In genomic region chr9:137648396-137648795, GRCh38 we compare ENCODE assay signal across 26 cellular contexts. TPM values are rescaled to one million over a fixed set of nuclear protein-coding genes. Genes with fewer than 3 reads are reported as not detected.
DNase-seq lines count a peak whose midpoint lies in the region; ATAC-seq and TF ChIP-seq lines count a peak whose summit lies in the region.
"Had no signal": no experiment of that assay in that cellular context is flagged by ENCODE, and none has a peak within 500 bp of the region (broad histone marks: within the 10 kb centered on the region; RNA-seq: fewer than 3 reads in every experiment).

No MANE protein-coding gene starts in this region.

- CTCF ChIA-PET in OCI-LY7 (lab: Charles Lee; ENCODE audit: unreplicated experiment), result no interaction called here

- TF ChIP-seq CTCF in OCI-LY7 (conservative IDR thresholded peaks at IDR 0.05; ENCODE audit: low read length), result no peak

- peaks cover 26 to 47% of the 10 kb centered on the region in 2 donors for H3K4me1 Mint-ChIP-seq in effector memory CD8-positive, alpha-beta T cell (ENCODE audit: low read depth in 2 of 2)
- H3K4me1 Mint-ChIP-seq in natural killer cell treated with Interleukin-12 subunit alpha and Interleukin-12 subunit beta and Interleukin-15 and Interleukin-18, amount 100 ng/mL, for 72 hours (ENCODE audit: low read depth in 2 of 2), result peaks cover 40 to 48% of the 10 kb centered on the region in 2 donors

- no peaks in the 10 kb centered on the region for H3K9me3 Mint-ChIP-seq in effector memory CD8-positive, alpha-beta T cell
- no peaks in the 10 kb centered on the region for H3K9me3 Mint-ChIP-seq in natural killer cell treated with Interleukin-12 subunit alpha and Interleukin-12 subunit beta and Interleukin-15 and Interleukin-18, amount 100 ng/mL, for 72 hours
- H3K9me3 Mint-ChIP-seq: activated CD4-positive, alpha-beta memory T cell treated with anti-CD3 and anti-CD28 coated beads, Interleukin-2, amount 10 ng/mL, durations not matched to agents 7 days and 5 days; activated naive CD8-positive, alpha-beta T cell treated with anti-CD3 and anti-CD28 coated beads, Interleukin-2, amount 10 ng/mL, durations not matched to agents 7 days and 5 days; brain; CD4-positive, CD25-positive, alpha-beta regulatory T cell; stimulated activated naive B cell treated with anti-CD40 and anti-IgM and Interleukin-4, amounts not matched to agents 10 μg/mL and 1 μg/mL and 100 μg/mL, for 72 hours had no signal

- peaks cover 60% of the 10 kb centered on the region for H3K4me1 ChIP-seq in OCI-LY7 (ENCODE audit: insufficient read depth, low read length, poor library complexity, severe bottlenecking)
- H3K4me1 ChIP-seq: SJCRH30 had no signal

- intact Hi-C loops in OCI-LY7 (cut with micrococcal nuclease; ENCODE audit: unreplicated experiment), result no loop called here

- no peak overlapping the region for H3K4me2 ChIP-seq in OCI-LY7 (ENCODE audit: low read length)

- H3K4me3 ChIP-seq in OCI-LY7 (ENCODE audit: low read depth, low read length, poor library complexity, severe bottlenecking), result no peak overlapping the region
- H3K4me3 ChIP-seq: SJCRH30, testis had no signal

- peaks cover 37% of the 10 kb centered on the region for H3K36me3 Mint-ChIP-seq in effector memory CD8-positive, alpha-beta T cell (ENCODE audit: insufficient read depth)
- H3K36me3 Mint-ChIP-seq in natural killer cell treated with Interleukin-12 subunit alpha and Interleukin-12 subunit beta and Interleukin-15 and Interleukin-18, amount 100 ng/mL, for 72 hours, result peaks cover 4% of the 10 kb centered on the region

- H3K9me3 ChIP-seq in OCI-LY7 (ENCODE audit: low read length), result no peaks in the 10 kb centered on the region
- H3K9me3 ChIP-seq: SJCRH30, testis had no signal

- no peak for ATAC-seq in effector memory CD8-positive, alpha-beta T cell (replicated peaks)
- ATAC-seq in natural killer cell treated with Interleukin-12 subunit alpha and Interleukin-12 subunit beta and Interleukin-15 and Interleukin-18, amount 100 ng/mL, for 72 hours, result no peak
- ATAC-seq in HG03432 (IDR thresholded peaks at IDR 0.05; ENCODE audit: unreplicated experiment), result no peak
- ATAC-seq: activated CD4-positive, CD25-positive, alpha-beta regulatory T cell treated with anti-CD3 and anti-CD28 coated beads, Interleukin-2, amount 50 U/mL, for 24 hours; left cardiac atrium; stimulated activated naive B cell treated with anti-CD40 and anti-IgM and Interleukin-4, amounts not matched to agents 10 μg/mL and 1 μg/mL and 100 μg/mL, for 72 hours had no signal

- no peaks in the 10 kb centered on the region for H3K27me3 Mint-ChIP-seq in effector memory CD8-positive, alpha-beta T cell
- H3K27me3 Mint-ChIP-seq in natural killer cell treated with Interleukin-12 subunit alpha and Interleukin-12 subunit beta and Interleukin-15 and Interleukin-18, amount 100 ng/mL, for 72 hours, result no peaks in the 10 kb centered on the region
- H3K27me3 Mint-ChIP-seq: activated CD4-positive, alpha-beta memory T cell treated with anti-CD3 and anti-CD28 coated beads, Interleukin-2, amount 10 ng/mL, durations not matched to agents 7 days and 5 days; activated naive CD8-positive, alpha-beta T cell treated with anti-CD3 and anti-CD28 coated beads, Interleukin-2, amount 10 ng/mL, durations not matched to agents 7 days and 5 days; CD4-positive, CD25-positive, alpha-beta regulatory T cell; stimulated activated naive B cell treated with anti-CD40 and anti-IgM and Interleukin-4, amounts not matched to agents 10 μg/mL and 1 μg/mL and 100 μg/mL, for 72 hours had no signal

- H3K4me3 Mint-ChIP-seq in effector memory CD8-positive, alpha-beta T cell, result no peak overlapping the region
- no peak overlapping the region for H3K4me3 Mint-ChIP-seq in natural killer cell treated with Interleukin-12 subunit alpha and Interleukin-12 subunit beta and Interleukin-15 and Interleukin-18, amount 100 ng/mL, for 72 hours
- H3K4me3 Mint-ChIP-seq: activated CD4-positive, alpha-beta memory T cell treated with anti-CD3 and anti-CD28 coated beads, Interleukin-2, amount 10 ng/mL, durations not matched to agents 7 days and 5 days; brain; CD4-positive, CD25-positive, alpha-beta regulatory T cell had no signal

- POLR2A ChIA-PET in OCI-LY7 (lab: Charles Lee), result interaction anchor here (1.3 to 3.1 kb wide), 3 partner anchors 12 to 19 kb away, joined by 5 to 9 read pairs (median 6); no protein-coding TSS in a partner anchor

- H4K20me1 ChIP-seq in OCI-LY7 (ENCODE audit: insufficient read depth, low read length), result no peaks in the 10 kb centered on the region

- DNase-seq in OCI-LY7 (ENCODE audit: low spot score) (no peak), islet precursor cell (no peak), NCI-H128 (lab: John Stamatoyannopoulos, UW; ENCODE audit: unreplicated experiment) (no peak), germinal center (ENCODE audit: low spot score) (no peak)
- DNase-seq in effector memory CD8-positive, alpha-beta T cell, result no peak
- no peak for DNase-seq in natural killer cell treated with Interleukin-12 subunit alpha and Interleukin-12 subunit beta and Interleukin-15 and Interleukin-18, amount 100 ng/mL, for 72 hours (ENCODE audit: low spot score)
- DNase-seq: activated CD4-positive, alpha-beta memory T cell treated with anti-CD3 and anti-CD28 coated beads, Interleukin-2, amount 10 ng/mL, durations not matched to agents 7 days and 5 days; activated effector memory CD4-positive, alpha-beta T cell treated with Interleukin-2 at 50 U/mL for 16 hours; activated naive CD8-positive, alpha-beta T cell treated with anti-CD3 and anti-CD28 coated beads, Interleukin-2, amount 10 ng/mL, durations not matched to agents 7 days and 5 days; CD4-positive, CD25-positive, alpha-beta regulatory T cell; DMS153; effector CD4-positive, alpha-beta T cell; erythroblast; glutamatergic neuron; GOT3; left cardiac atrium; NCI-H146; NCI-H524 treated with DMSO at 0.1 percent for 48 hours; nucleus accumbens; SJCRH30; stimulated activated CD4-positive, alpha-beta T cell treated with anti-CD3 and anti-CD28 coated beads, Interleukin-4, amount 100 ng/mL, for 1 hour; stimulated activated naive B cell treated with anti-CD40 and anti-IgM and Interleukin-4, amounts not matched to agents 10 μg/mL and 1 μg/mL and 100 μg/mL, for 72 hours; testis had no signal

- BruUV-seq in OCI-LY7 (replicated peaks; lab: Mats Ljungman, UMichigan), result no TSS peak

- H3K36me3 ChIP-seq in OCI-LY7 (ENCODE audit: insufficient read depth, low read length), result peaks cover 90% of the 10 kb centered on the region

- no peaks in the 10 kb centered on the region for H3K9me2 ChIP-seq in OCI-LY7 (ENCODE audit: insufficient read depth, low read length)

- peak overlapping the region; percentile 49 to 70 for H3K27ac Mint-ChIP-seq in effector memory CD8-positive, alpha-beta T cell
- H3K27ac Mint-ChIP-seq in natural killer cell treated with Interleukin-12 subunit alpha and Interleukin-12 subunit beta and Interleukin-15 and Interleukin-18, amount 100 ng/mL, for 72 hours, result peak overlapping the region; percentile 72 to 82
- H3K27ac Mint-ChIP-seq: activated naive CD8-positive, alpha-beta T cell treated with anti-CD3 and anti-CD28 coated beads, Interleukin-2, amount 10 ng/mL, durations not matched to agents 7 days and 5 days; brain had no signal

- H2AFZ ChIP-seq in OCI-LY7 (ENCODE audit: low read length), result no peak overlapping the region

- peaks cover 96% of the 10 kb centered on the region for H3K79me2 ChIP-seq in OCI-LY7 (ENCODE audit: insufficient read depth, low read depth, low read length)

- peak overlapping the region; percentile 70 for H3K27ac ChIP-seq in OCI-LY7 (ENCODE audit: low read depth, low read length, poor library complexity, severe bottlenecking)
- H3K27ac ChIP-seq: SJCRH30, testis had no signal

RNA-seq across cellular contexts. Expression of gene EHMT1, which starts 29.6 kb away (rescaled TPM):
- 143 and 145 TPM in 2 replicates for total RNA-seq in OCI-LY7 (2014; rRNA removed; shearing (Covaris generic))
- 291 and 295 TPM in 2 replicates for total RNA-seq in OCI-LY7 (2022)
- total RNA-seq in natural killer cell treated with Interleukin-12 subunit alpha and Interleukin-12 subunit beta and Interleukin-15 and Interleukin-18, amount 100 ng/mL, for 72 hours, result 100 to 1,000 TPM in 1 of 2 donors, 10 to 100 TPM in 1; 93.1 to 184 TPM

RNA-seq across cellular contexts. Expression of gene ARRDC1, which starts 42.9 kb away (rescaled TPM):
- total RNA-seq in OCI-LY7 (2014; rRNA removed; shearing (Covaris generic)), result 47.0 and 70.3 TPM in 2 replicates
- 59.6 and 64.6 TPM in 2 replicates for total RNA-seq in OCI-LY7 (2022)
- total RNA-seq in natural killer cell treated with Interleukin-12 subunit alpha and Interleukin-12 subunit beta and Interleukin-15 and Interleukin-18, amount 100 ng/mL, for 72 hours, result 10 to 100 TPM; 56.6 to 64.7 TPM

RNA-seq across cellular contexts. Expression of gene ZMYND19, which starts 58.1 kb away (rescaled TPM):
- total RNA-seq in OCI-LY7 (2014; rRNA removed; shearing (Covaris generic)), result 48.4 and 48.5 TPM in 2 replicates
- 62.2 and 65.8 TPM in 2 replicates for total RNA-seq in OCI-LY7 (2022)
- 10 to 100 TPM; 31.5 to 96.1 TPM for total RNA-seq in natural killer cell treated with Interleukin-12 subunit alpha and Interleukin-12 subunit beta and Interleukin-15 and Interleukin-18, amount 100 ng/mL, for 72 hours
